1 cellular context compared by ENCODE assay signal in genomic region chr18:41936471-41937134, GRCh38.
TF ChIP-seq lines count a peak whose summit lies in the region.

No MANE protein-coding gene starts in this region.

TF ChIP-seq in K562, 482 proteins besides CTCF, POLR2A, EP300 and RAD21 (continues in another document):
- TF ChIP-seq ZNF507 (tag; conservative IDR thresholded peaks at IDR 0.05): no peak
- TF ChIP-seq DACH1 (IDR thresholded peaks at IDR 0.05; ENCODE audit: partially characterized antibody): no peak
- TF ChIP-seq DIDO1 (tag; IDR thresholded peaks at IDR 0.05; ENCODE audit: low read depth): no peak
- no peak for TF ChIP-seq GABPB1 (CRISPR knock-in tag; IDR thresholded peaks at IDR 0.05)
- TF ChIP-seq, protein P1, sequence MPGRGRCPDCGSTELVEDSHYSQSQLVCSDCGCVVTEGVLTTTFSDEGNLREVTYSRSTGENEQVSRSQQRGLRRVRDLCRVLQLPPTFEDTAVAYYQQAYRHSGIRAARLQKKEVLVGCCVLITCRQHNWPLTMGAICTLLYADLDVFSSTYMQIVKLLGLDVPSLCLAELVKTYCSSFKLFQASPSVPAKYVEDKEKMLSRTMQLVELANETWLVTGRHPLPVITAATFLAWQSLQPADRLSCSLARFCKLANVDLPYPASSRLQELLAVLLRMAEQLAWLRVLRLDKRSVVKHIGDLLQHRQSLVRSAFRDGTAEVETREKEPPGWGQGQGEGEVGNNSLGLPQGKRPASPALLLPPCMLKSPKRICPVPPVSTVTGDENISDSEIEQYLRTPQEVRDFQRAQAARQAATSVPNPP (IDR thresholded peaks at IDR 0.05; ENCODE audit: borderline replicate concordance, insufficient read depth, insufficient read length): no peak
- TF ChIP-seq SREBF2 (CRISPR knock-in tag; IDR thresholded peaks at IDR 0.05): no peak
- TF ChIP-seq, protein P2, sequence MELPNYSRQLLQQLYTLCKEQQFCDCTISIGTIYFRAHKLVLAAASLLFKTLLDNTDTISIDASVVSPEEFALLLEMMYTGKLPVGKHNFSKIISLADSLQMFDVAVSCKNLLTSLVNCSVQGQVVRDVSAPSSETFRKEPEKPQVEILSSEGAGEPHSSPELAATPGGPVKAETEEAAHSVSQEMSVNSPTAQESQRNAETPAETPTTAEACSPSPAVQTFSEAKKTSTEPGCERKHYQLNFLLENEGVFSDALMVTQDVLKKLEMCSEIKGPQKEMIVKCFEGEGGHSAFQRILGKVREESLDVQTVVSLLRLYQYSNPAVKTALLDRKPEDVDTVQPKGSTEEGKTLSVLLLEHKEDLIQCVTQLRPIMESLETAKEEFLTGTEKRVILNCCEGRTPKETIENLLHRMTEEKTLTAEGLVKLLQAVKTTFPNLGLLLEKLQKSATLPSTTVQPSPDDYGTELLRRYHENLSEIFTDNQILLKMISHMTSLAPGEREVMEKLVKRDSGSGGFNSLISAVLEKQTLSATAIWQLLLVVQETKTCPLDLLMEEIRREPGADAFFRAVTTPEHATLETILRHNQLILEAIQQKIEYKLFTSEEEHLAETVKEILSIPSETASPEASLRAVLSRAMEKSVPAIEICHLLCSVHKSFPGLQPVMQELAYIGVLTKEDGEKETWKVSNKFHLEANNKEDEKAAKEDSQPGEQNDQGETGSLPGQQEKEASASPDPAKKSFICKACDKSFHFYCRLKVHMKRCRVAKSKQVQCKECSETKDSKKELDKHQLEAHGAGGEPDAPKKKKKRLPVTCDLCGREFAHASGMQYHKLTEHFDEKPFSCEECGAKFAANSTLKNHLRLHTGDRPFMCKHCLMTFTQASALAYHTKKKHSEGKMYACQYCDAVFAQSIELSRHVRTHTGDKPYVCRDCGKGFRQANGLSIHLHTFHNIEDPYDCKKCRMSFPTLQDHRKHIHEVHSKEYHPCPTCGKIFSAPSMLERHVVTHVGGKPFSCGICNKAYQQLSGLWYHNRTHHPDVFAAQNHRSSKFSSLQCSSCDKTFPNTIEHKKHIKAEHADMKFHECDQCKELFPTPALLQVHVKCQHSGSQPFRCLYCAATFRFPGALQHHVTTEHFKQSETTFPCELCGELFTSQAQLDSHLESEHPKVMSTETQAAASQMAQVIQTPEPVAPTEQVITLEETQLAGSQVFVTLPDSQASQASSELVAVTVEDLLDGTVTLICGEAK (IDR thresholded peaks at IDR 0.05): no peak
- TF ChIP-seq, protein P2 (CRISPR knock-in tag; IDR thresholded peaks at IDR 0.05): no peak
- TF ChIP-seq KDM1A (IDR thresholded peaks at IDR 0.05): no peak
- TF ChIP-seq HNRNPLL (IDR thresholded peaks at IDR 0.05; ENCODE audit: low read depth, low read length, poor library complexity, severe bottlenecking): no peak
- 0 out of 2 replicates have a peak, but pooled peaks have one; percentile 72 for TF ChIP-seq TSC22D4 (tag; IDR thresholded peaks at IDR 0.05)
- no peak for TF ChIP-seq POLR2H (tag; IDR thresholded peaks at IDR 0.05; ENCODE audit: low read depth)
- TF ChIP-seq RFX7 (CRISPR knock-in tag; IDR thresholded peaks at IDR 0.05): no peak
- 0 out of 4 replicates have a peak, but pooled peaks of 1 of the 2 experiments have one; percentile 28 for TF ChIP-seq ETV6 (IDR thresholded peaks at IDR 0.05; ENCODE audit: borderline replicate concordance in 1 of 2, low read depth in 2 of 2, low read length in 1 of 2)
- no peak for TF ChIP-seq ETV6 (CRISPR knock-in tag; IDR thresholded peaks at IDR 0.05; ENCODE audit: borderline replicate concordance)
- TF ChIP-seq TCF3 (CRISPR knock-in tag; IDR thresholded peaks at IDR 0.05): no peak
- TF ChIP-seq ZNF699 (CRISPR knock-in tag; IDR thresholded peaks at IDR 0.05; ENCODE audit: insufficient replicate concordance): no peak
- no peak for TF ChIP-seq NBN (IDR thresholded peaks at IDR 0.05; ENCODE audit: low read depth)
- TF ChIP-seq ZBED1 (IDR thresholded peaks at IDR 0.05): no peak
- no peak for TF ChIP-seq SMARCB1 (IDR thresholded peaks at IDR 0.05; ENCODE audit: insufficient read length, low read depth)
- TF ChIP-seq ZNF431 (CRISPR knock-in tag; IDR thresholded peaks at IDR 0.05): no peak
- TF ChIP-seq, protein P3, sequence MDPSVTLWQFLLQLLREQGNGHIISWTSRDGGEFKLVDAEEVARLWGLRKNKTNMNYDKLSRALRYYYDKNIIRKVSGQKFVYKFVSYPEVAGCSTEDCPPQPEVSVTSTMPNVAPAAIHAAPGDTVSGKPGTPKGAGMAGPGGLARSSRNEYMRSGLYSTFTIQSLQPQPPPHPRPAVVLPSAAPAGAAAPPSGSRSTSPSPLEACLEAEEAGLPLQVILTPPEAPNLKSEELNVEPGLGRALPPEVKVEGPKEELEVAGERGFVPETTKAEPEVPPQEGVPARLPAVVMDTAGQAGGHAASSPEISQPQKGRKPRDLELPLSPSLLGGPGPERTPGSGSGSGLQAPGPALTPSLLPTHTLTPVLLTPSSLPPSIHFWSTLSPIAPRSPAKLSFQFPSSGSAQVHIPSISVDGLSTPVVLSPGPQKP (CRISPR knock-in tag; IDR thresholded peaks at IDR 0.05): no peak
- TF ChIP-seq ZC3H8 (IDR thresholded peaks at IDR 0.05): no peak
- TF ChIP-seq ZBTB43 (CRISPR knock-in tag; IDR thresholded peaks at IDR 0.05): no peak
- TF ChIP-seq ZNF175 (CRISPR knock-in tag; IDR thresholded peaks at IDR 0.05; ENCODE audit: low read depth): no peak
- TF ChIP-seq, protein P4, sequence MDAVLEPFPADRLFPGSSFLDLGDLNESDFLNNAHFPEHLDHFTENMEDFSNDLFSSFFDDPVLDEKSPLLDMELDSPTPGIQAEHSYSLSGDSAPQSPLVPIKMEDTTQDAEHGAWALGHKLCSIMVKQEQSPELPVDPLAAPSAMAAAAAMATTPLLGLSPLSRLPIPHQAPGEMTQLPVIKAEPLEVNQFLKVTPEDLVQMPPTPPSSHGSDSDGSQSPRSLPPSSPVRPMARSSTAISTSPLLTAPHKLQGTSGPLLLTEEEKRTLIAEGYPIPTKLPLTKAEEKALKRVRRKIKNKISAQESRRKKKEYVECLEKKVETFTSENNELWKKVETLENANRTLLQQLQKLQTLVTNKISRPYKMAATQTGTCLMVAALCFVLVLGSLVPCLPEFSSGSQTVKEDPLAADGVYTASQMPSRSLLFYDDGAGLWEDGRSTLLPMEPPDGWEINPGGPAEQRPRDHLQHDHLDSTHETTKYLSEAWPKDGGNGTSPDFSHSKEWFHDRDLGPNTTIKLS (IDR thresholded peaks at IDR 0.05; ENCODE audit: borderline replicate concordance, low read depth): no peak
- TF ChIP-seq, protein P5, sequence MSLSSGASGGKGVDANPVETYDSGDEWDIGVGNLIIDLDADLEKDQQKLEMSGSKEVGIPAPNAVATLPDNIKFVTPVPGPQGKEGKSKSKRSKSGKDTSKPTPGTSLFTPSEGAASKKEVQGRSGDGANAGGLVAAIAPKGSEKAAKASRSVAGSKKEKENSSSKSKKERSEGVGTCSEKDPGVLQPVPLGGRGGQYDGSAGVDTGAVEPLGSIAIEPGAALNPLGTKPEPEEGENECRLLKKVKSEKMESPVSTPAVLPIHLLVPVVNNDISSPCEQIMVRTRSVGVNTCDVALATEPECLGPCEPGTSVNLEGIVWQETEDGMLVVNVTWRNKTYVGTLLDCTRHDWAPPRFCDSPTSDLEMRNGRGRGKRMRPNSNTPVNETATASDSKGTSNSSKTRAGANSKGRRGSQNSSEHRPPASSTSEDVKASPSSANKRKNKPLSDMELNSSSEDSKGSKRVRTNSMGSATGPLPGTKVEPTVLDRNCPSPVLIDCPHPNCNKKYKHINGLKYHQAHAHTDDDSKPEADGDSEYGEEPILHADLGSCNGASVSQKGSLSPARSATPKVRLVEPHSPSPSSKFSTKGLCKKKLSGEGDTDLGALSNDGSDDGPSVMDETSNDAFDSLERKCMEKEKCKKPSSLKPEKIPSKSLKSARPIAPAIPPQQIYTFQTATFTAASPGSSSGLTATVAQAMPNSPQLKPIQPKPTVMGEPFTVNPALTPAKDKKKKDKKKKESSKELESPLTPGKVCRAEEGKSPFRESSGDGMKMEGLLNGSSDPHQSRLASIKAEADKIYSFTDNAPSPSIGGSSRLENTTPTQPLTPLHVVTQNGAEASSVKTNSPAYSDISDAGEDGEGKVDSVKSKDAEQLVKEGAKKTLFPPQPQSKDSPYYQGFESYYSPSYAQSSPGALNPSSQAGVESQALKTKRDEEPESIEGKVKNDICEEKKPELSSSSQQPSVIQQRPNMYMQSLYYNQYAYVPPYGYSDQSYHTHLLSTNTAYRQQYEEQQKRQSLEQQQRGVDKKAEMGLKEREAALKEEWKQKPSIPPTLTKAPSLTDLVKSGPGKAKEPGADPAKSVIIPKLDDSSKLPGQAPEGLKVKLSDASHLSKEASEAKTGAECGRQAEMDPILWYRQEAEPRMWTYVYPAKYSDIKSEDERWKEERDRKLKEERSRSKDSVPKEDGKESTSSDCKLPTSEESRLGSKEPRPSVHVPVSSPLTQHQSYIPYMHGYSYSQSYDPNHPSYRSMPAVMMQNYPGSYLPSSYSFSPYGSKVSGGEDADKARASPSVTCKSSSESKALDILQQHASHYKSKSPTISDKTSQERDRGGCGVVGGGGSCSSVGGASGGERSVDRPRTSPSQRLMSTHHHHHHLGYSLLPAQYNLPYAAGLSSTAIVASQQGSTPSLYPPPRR (CRISPR knock-in tag; IDR thresholded peaks at IDR 0.05; ENCODE audit: borderline replicate concordance): no peak
- TF ChIP-seq, protein P6, sequence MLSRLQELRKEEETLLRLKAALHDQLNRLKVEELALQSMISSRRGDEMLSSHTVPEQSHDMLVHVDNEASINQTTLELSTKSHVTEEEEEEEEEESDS (CRISPR knock-in tag; IDR thresholded peaks at IDR 0.05): no peak
- 0 out of 2 replicates have a peak, but pooled peaks have one; percentile 20 for TF ChIP-seq EHMT2 (IDR thresholded peaks at IDR 0.05)
- peak; percentile 83; the same call in 1 of the 2 replicates for TF ChIP-seq ELF4 (CRISPR knock-in tag; IDR thresholded peaks at IDR 0.05)
- TF ChIP-seq MAZ (CRISPR knock-in tag; conservative IDR thresholded peaks at IDR 0.05 in 1 of 2, IDR thresholded peaks at IDR 0.05 in 1 of 2): 0 out of 4 replicates have a peak, but pooled peaks of 1 of the 2 experiments have one; percentile 27
- TF ChIP-seq ZNF740 (CRISPR knock-in tag; IDR thresholded peaks at IDR 0.05): no peak
- no peak for TF ChIP-seq ZNF740 (tag; IDR thresholded peaks at IDR 0.05)
- TF ChIP-seq, protein P7, sequence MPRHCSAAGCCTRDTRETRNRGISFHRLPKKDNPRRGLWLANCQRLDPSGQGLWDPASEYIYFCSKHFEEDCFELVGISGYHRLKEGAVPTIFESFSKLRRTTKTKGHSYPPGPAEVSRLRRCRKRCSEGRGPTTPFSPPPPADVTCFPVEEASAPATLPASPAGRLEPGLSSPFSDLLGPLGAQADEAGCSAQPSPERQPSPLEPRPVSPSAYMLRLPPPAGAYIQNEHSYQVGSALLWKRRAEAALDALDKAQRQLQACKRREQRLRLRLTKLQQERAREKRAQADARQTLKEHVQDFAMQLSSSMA (CRISPR knock-in tag; IDR thresholded peaks at IDR 0.05): no peak
- TF ChIP-seq ZNF239 (CRISPR knock-in tag; IDR thresholded peaks at IDR 0.05): no peak
- no peak for TF ChIP-seq ZNF140 (CRISPR knock-in tag; IDR thresholded peaks at IDR 0.05)
- peak; percentile 73 for TF ChIP-seq MEIS2 (IDR thresholded peaks at IDR 0.05; ENCODE audit: partially characterized antibody)
- no peak for TF ChIP-seq RBFOX2 (IDR thresholded peaks at IDR 0.05; ENCODE audit: low read depth, low read length)
- TF ChIP-seq, protein P8, sequence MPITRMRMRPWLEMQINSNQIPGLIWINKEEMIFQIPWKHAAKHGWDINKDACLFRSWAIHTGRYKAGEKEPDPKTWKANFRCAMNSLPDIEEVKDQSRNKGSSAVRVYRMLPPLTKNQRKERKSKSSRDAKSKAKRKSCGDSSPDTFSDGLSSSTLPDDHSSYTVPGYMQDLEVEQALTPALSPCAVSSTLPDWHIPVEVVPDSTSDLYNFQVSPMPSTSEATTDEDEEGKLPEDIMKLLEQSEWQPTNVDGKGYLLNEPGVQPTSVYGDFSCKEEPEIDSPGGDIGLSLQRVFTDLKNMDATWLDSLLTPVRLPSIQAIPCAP (CRISPR knock-in tag; IDR thresholded peaks at IDR 0.05; ENCODE audit: borderline replicate concordance): no peak
- no peak for TF ChIP-seq ILK (tag; IDR thresholded peaks at IDR 0.05; ENCODE audit: borderline replicate concordance, low read depth)
- no peak for TF ChIP-seq STAT5A (IDR thresholded peaks at IDR 0.05; ENCODE audit: borderline replicate concordance, low read length)
- TF ChIP-seq ZNF764 (CRISPR knock-in tag; IDR thresholded peaks at IDR 0.05; ENCODE audit: low read depth): no peak
